Comparison of ENCODE assay signal across 8 cellular contexts in the genomic region with DNA sequence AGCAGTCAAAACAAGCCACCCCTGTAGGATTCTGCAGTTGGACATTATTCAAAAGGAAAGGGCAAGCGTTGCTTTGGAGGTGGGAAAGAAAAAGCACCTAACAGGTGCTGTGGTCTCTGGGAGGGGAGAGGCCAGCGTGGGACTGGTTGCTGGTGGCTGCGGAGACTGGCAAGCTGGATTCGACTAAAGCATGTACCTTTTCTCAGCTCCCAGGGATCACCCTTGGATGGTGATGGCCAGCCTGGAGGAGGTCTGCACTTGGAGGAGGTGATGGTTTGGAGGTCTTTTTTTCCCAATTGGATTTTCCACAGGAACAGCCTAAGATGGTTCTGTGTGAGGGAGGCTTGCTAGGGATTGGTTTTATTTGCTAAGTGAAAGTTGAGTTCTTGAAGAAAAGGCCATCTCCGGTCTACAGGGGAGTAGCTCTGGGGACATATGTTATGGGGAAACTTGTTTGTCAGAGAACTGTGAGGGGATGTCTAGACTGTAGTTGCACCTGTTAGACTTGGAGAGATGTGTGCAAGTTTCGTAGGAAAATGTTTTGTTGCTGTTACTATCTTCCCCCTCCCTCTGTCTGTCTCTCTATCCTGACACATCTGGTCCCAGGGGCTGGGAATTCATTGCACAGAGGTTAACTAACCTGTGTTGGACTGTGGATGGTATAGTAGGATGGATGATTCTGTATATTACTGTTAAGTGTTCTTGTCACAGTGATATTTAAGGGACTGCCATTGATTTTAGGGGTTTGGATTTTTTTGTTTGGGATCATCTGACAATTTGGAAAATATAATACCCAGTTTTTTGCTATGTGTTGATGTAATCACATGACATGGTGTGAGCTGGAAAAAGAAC.
A peak's percentile ranks its signal among the peaks of the same experiment; 100 is the strongest.
DNase-seq lines count a peak whose midpoint lies in the region; ATAC-seq and TF ChIP-seq lines count a peak whose summit lies in the region.

No MANE protein-coding gene starts in this region.

- H3K4me3 ChIP-seq in WI38 (ENCODE audit: low read depth, low read length) (peak overlapping the region; percentile 83), fibroblast of mammary gland (ENCODE audit: control insufficient read depth, low read depth, low read length) (peak overlapping the region; percentile 79), rectal smooth muscle tissue (ENCODE audit: low read length) (peak overlapping the region; percentile 86)

- peak; percentile 15 for DNase-seq in stimulated activated CD4-positive, alpha-beta T cell treated with anti-CD3 and anti-CD28 coated beads, Interleukin-4, amount 100 ng/mL, for 24 hours
- no peak for DNase-seq in stimulated activated CD4-positive, alpha-beta T cell treated with anti-CD3 and anti-CD28 coated beads, Interleukin-12 subunit alpha, Interleukin-12 subunit beta, amount 100 ng/mL, for 4 hours
- DNase-seq in fibroblast of mammary gland (ENCODE audit: low read depth) (no peak), hepatic stellate cell (ENCODE audit: low spot score) (no peak)

- H3K36me3 ChIP-seq in rectal smooth muscle tissue (ENCODE audit: control insufficient read depth, insufficient read depth, low read length): no peaks in the 10 kb centered on the region

- no peaks in the 10 kb centered on the region for H3K27me3 ChIP-seq in rectal smooth muscle tissue (ENCODE audit: control insufficient read depth, insufficient read depth, low read length)

- ATAC-seq in HG03520 (IDR thresholded peaks at IDR 0.05; ENCODE audit: unreplicated experiment) (no peak), HG02970 (IDR thresholded peaks at IDR 0.05; ENCODE audit: low FRiP score, unreplicated experiment) (no peak)

- peaks cover 18% of the 10 kb centered on the region for H3K4me1 ChIP-seq in rectal smooth muscle tissue (ENCODE audit: control insufficient read depth, insufficient read depth, low read length)

- H3K9ac ChIP-seq in rectal smooth muscle tissue (ENCODE audit: low read length): peak overlapping the region; percentile 75

- TF ChIP-seq CTCF in WI38 (IDR thresholded peaks at IDR 0.05; ENCODE audit: low read depth, low read length) (no peak), fibroblast of mammary gland (conservative IDR thresholded peaks at IDR 0.05; ENCODE audit: control insufficient read depth, insufficient read depth, low read depth, low read length) (no peak)

- peak overlapping the region; percentile 95 for H3K27ac ChIP-seq in rectal smooth muscle tissue (ENCODE audit: low read depth, low read length)
